ENCODE assay signal across 1 cellular context in the genomic region with DNA sequence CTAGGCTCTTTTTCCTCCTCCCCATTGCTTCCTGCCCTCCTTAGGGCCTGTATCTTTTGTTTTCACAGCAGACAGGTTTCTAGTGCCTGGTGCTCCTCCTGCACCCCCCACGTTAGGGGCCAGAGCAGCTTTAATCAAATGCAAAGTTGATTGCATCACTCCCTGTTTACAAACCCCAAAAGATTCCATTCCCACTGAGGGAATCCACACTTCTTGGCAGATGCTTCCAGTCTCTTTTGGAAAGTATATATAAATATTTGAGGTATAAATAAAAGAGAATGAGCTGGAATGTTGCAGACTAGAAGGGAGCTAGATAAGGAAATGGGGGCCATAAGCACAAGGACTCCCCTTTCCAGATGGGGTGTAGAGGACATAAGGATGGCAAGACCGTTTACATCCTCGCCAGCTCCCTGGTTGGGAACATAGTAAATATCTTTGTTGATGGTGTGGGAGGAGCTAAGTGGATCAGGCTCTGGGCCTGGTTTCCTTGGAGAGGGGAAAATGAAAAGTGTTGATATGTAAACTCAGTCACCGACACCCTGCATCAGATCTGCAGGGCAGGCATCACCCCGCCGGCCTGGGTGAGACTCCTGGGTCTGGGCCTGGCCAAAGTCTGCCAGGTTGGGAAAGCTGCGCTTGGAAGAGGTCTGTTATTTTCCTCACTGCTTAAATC.
A peak's percentile ranks its signal among the peaks of the same experiment; 100 is the strongest.
TF ChIP-seq lines count a peak whose summit lies in the region.

No MANE protein-coding gene starts in this region.

TF ChIP-seq in HepG2, 621 proteins besides CTCF, POLR2A, EP300 and RAD21:
- no peak for TF ChIP-seq FOXA1 (IDR thresholded peaks at IDR 0.05)
- peak; percentile 49; the same call in 1 of the 2 replicates for TF ChIP-seq FOXA1 (CRISPR knock-in tag; IDR thresholded peaks at IDR 0.05)
- TF ChIP-seq CEBPB (IDR thresholded peaks at IDR 0.05; ENCODE audit: borderline replicate concordance, low read depth, low read length) = peak; percentile 74
- peak; percentile 48 for TF ChIP-seq AGO2 (optimal IDR thresholded peaks at IDR 0.05; ENCODE audit: low read depth, low read length)
- TF ChIP-seq, protein P1, sequence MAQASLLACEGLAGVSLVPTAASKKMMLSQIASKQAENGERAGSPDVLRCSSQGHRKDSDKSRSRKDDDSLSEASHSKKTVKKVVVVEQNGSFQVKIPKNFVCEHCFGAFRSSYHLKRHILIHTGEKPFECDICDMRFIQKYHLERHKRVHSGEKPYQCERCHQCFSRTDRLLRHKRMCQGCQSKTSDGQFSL (CRISPR knock-in tag; IDR thresholded peaks at IDR 0.05) = peak; percentile 66
- peak; percentile 58 for TF ChIP-seq FOXA3 (CRISPR knock-in tag; IDR thresholded peaks at IDR 0.05)
- 0 out of 2 replicates have a peak, but pooled peaks have one; percentile 23 for TF ChIP-seq GATAD2A (CRISPR knock-in tag; IDR thresholded peaks at IDR 0.05)
- TF ChIP-seq U2AF2 (IDR thresholded peaks at IDR 0.05; ENCODE audit: low read depth, low read length) = no peak
- TF ChIP-seq CEBPG (CRISPR knock-in tag; IDR thresholded peaks at IDR 0.05) = peak; percentile 61
- no peak for TF ChIP-seq NCOA2 (CRISPR knock-in tag; IDR thresholded peaks at IDR 0.05)
